In the genomic region with DNA sequence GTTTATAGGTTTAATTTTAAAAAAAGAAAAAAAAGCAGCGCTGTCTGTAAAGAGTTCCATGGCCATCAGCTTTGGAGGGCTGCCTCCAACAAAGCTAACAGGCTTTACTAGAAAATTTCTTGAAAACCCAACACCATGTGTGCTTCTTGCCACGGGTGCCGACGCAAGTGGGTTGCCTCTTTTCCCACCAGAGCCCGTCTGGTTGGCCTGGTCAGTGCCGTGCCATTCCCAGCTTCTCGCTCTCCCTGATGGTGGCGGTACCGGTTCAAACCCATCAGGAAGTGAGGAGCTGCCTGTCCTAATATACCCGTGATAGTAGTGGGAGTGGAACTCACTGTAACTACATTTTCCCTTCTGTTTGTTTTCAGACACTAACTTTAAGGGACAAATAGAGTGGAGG, we compare ENCODE assay signal across 29 cellular contexts.
"Had no signal": no experiment of that assay in that cellular context is flagged by ENCODE, and none has a peak within 500 bp of the region (broad histone marks: within the 10 kb centered on the region; RNA-seq: fewer than 3 reads in every experiment).

No MANE protein-coding gene starts in this region.

- H3K4me1 Mint-ChIP-seq: naive thymus-derived CD8-positive, alpha-beta T cell; neural crest cell; stimulated activated memory B cell treated with anti-CD40 and anti-IgM and Interleukin-4, amounts not matched to agents 10 μg/mL and 1 μg/mL and 100 μg/mL, for 72 hours; stimulated activated naive CD8-positive, alpha-beta T cell treated with anti-CD3 and anti-CD28 coated beads, Interleukin-15, amount 100 ng/mL, for 72 hours had no signal

- H3K27ac ChIP-seq: ovary, parathyroid adenoma, psoas muscle, right lobe of liver, sigmoid colon, suprapubic skin, testis, tibial artery, transverse colon, vagina had no signal

- H3K9me3 ChIP-seq: ovary, psoas muscle, right lobe of liver, sigmoid colon, suprapubic skin, testis, tibial artery, transverse colon, vagina had no signal

- H3K27ac Mint-ChIP-seq: naive thymus-derived CD8-positive, alpha-beta T cell; natural killer cell treated with Interleukin-12 subunit alpha and Interleukin-12 subunit beta and Interleukin-15 and Interleukin-18, amount 100 ng/mL, for 72 hours; nephron progenitor cell; progenitor cell of endocrine pancreas; stimulated activated memory B cell treated with anti-CD40 and anti-IgM and Interleukin-4, amounts not matched to agents 10 μg/mL and 1 μg/mL and 100 μg/mL, for 72 hours; stimulated activated naive CD8-positive, alpha-beta T cell treated with anti-CD3 and anti-CD28 coated beads, Interleukin-15, amount 100 ng/mL, for 72 hours; type B pancreatic cell had no signal

- H3K4me3 ChIP-seq: ovary, psoas muscle, right lobe of liver, sigmoid colon, suprapubic skin, testis, tibial artery, transverse colon, vagina had no signal

- ATAC-seq: naive thymus-derived CD8-positive, alpha-beta T cell; natural killer cell treated with Interleukin-12 subunit alpha and Interleukin-12 subunit beta and Interleukin-15 and Interleukin-18, amount 100 ng/mL, for 72 hours; psoas muscle; right cardiac atrium; right lobe of liver; stimulated activated memory B cell treated with anti-CD40 and anti-IgM and Interleukin-4, amounts not matched to agents 10 μg/mL and 1 μg/mL and 100 μg/mL, for 72 hours; stimulated activated naive CD8-positive, alpha-beta T cell treated with anti-CD3 and anti-CD28 coated beads, Interleukin-15, amount 100 ng/mL, for 72 hours; stimulated activated naive CD8-positive, alpha-beta T cell treated with anti-CD3 and anti-CD28 coated beads, Interleukin-15, Interleukin-2, amounts not matched to agents 100 U/mL and 50 U/mL, for 24 hours had no signal

- H3K79me2 ChIP-seq: parathyroid adenoma had no signal

- H3K27me3 ChIP-seq: ovary, right lobe of liver, testis, transverse colon, vagina had no signal

- H3K27me3 Mint-ChIP-seq: naive thymus-derived CD8-positive, alpha-beta T cell; natural killer cell treated with Interleukin-12 subunit alpha and Interleukin-12 subunit beta and Interleukin-15 and Interleukin-18, amount 100 ng/mL, for 72 hours; stimulated activated memory B cell treated with anti-CD40 and anti-IgM and Interleukin-4, amounts not matched to agents 10 μg/mL and 1 μg/mL and 100 μg/mL, for 72 hours; stimulated activated naive CD8-positive, alpha-beta T cell treated with anti-CD3 and anti-CD28 coated beads, Interleukin-15, amount 100 ng/mL, for 72 hours had no signal

- DNase-seq: naive thymus-derived CD8-positive, alpha-beta T cell; nephron progenitor cell; occipital lobe; ovary; psoas muscle; right cardiac atrium; right lobe of liver; sigmoid colon; small intestine; stimulated activated CD4-positive, alpha-beta T cell treated with anti-CD3 and anti-CD28 coated beads, Interleukin-12 subunit alpha, Interleukin-12 subunit beta, amount 100 ng/mL, for 4 hours; stimulated activated CD4-positive, alpha-beta T cell treated with anti-CD3 and anti-CD28 coated beads, Interleukin-1b, Interleukin-23, amount 100 ng/mL, for 48 hours; stimulated activated CD4-positive, alpha-beta T cell treated with anti-CD3 and anti-CD28 coated beads, Interleukin-4, amount 100 ng/mL, for 1 hour; stimulated activated CD4-positive, alpha-beta T cell treated with anti-CD3 and anti-CD28 coated beads, Interleukin-4, amount 100 ng/mL, for 4 hours; stimulated activated CD8-positive, alpha-beta memory T cell treated with anti-CD3 and anti-CD28 coated beads, Interleukin-4, amount 100 ng/mL, for 48 hours; stimulated activated naive CD4-positive, alpha-beta T cell; stimulated activated naive CD8-positive, alpha-beta T cell treated with anti-CD3 and anti-CD28 coated beads, Interleukin-15, amount 100 ng/mL, for 72 hours; stimulated activated naive CD8-positive, alpha-beta T cell treated with anti-CD3 and anti-CD28 coated beads, Interleukin-15, Interleukin-2, amounts not matched to agents 100 U/mL and 50 U/mL, for 24 hours; substantia nigra; testis; tibial artery; transverse colon had no signal

- H3K36me3 ChIP-seq: ovary, right lobe of liver, sigmoid colon, suprapubic skin, tibial artery, transverse colon, vagina had no signal

- H3K9me3 Mint-ChIP-seq: natural killer cell treated with Interleukin-12 subunit alpha and Interleukin-12 subunit beta and Interleukin-15 and Interleukin-18, amount 100 ng/mL, for 72 hours; nephron progenitor cell; neural crest cell; stimulated activated naive CD8-positive, alpha-beta T cell treated with anti-CD3 and anti-CD28 coated beads, Interleukin-15, amount 100 ng/mL, for 72 hours; type B pancreatic cell had no signal

- H3K4me3 Mint-ChIP-seq: naive thymus-derived CD8-positive, alpha-beta T cell; natural killer cell treated with Interleukin-12 subunit alpha and Interleukin-12 subunit beta and Interleukin-15 and Interleukin-18, amount 100 ng/mL, for 72 hours; nephron progenitor cell; neural crest cell; stimulated activated memory B cell treated with anti-CD40 and anti-IgM and Interleukin-4, amounts not matched to agents 10 μg/mL and 1 μg/mL and 100 μg/mL, for 72 hours; stimulated activated naive CD8-positive, alpha-beta T cell treated with anti-CD3 and anti-CD28 coated beads, Interleukin-15, amount 100 ng/mL, for 72 hours; type B pancreatic cell had no signal

- H3K36me3 Mint-ChIP-seq: naive thymus-derived CD8-positive, alpha-beta T cell; natural killer cell treated with Interleukin-12 subunit alpha and Interleukin-12 subunit beta and Interleukin-15 and Interleukin-18, amount 100 ng/mL, for 72 hours; stimulated activated memory B cell treated with anti-CD40 and anti-IgM and Interleukin-4, amounts not matched to agents 10 μg/mL and 1 μg/mL and 100 μg/mL, for 72 hours; type B pancreatic cell had no signal

- H3K4me1 ChIP-seq: parathyroid adenoma, psoas muscle, right lobe of liver, sigmoid colon, suprapubic skin, testis, tibial artery, transverse colon, vagina had no signal

- H2AFZ ChIP-seq: parathyroid adenoma had no signal
